ENCODE assay signal across 8 cellular contexts in the genomic region with DNA sequence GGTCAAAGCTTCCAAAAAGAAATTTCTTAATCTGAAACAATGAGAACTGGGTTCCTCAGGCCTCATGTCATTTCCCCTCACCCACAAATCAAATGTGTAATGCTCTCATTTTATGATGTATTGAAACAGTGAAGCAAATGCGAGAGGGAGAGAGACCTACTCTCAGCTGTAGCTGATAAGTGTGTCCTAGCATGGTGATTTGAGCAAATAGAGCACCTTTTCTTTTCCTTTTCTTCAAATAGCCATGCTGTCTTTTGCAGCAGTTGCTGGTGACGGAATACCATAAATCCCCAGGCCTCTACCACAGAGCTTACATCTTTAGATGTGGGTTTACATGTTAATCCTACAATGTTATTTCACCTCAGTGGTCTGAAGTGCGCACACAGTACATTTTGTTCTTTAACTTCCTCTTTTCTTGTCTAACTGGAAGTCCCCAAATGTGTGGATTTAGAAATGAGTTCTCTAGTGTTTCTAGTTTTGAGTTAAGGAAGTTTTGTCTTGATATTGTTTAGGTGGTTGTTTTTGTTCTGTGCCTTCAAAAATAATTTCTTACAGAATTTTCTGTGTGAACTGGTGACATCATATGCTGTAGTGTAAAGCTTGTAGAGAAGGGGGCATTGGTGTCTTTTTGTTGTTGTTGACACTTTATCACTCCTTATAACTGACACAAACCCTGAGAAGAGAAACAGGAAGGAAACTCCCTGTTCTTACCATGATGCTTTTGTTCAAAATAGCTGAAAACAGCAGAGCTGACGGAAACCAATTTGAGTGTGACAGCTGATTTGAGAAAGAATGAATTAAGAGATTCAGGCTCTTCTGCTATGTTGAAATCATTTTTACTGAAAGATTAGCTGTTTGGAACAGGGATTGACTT. TPM values are rescaled to one million over a fixed set of nuclear protein-coding genes. Genes with fewer than 3 reads are reported as not detected.
DNase-seq lines count a peak whose midpoint lies in the region; ATAC-seq and TF ChIP-seq lines count a peak whose summit lies in the region.

No MANE protein-coding gene starts in this region.

- TF ChIP-seq CTCF in fibroblast of villous mesenchyme (IDR thresholded peaks at IDR 0.05; ENCODE audit: insufficient read depth, low read depth, low read length): no peak

- no peaks in the 10 kb centered on the region for H4K20me1 ChIP-seq in GM23248 (ENCODE audit: insufficient read depth)

- no peak overlapping the region for H3K9ac ChIP-seq in GM23248

- H3K4me1 ChIP-seq in ACC112 (ENCODE audit: control insufficient read depth, insufficient read depth, low read length, unreplicated experiment) (peaks cover 63% of the 10 kb centered on the region), GM23248 (ENCODE audit: insufficient read depth) (peaks cover 32% of the 10 kb centered on the region)

- ATAC-seq in GM19395 (IDR thresholded peaks at IDR 0.05; ENCODE audit: unreplicated experiment): peak; percentile 66
- peak; percentile 47 for ATAC-seq in HG03520 (IDR thresholded peaks at IDR 0.05; ENCODE audit: unreplicated experiment)

- no peaks in the 10 kb centered on the region for H3K36me3 ChIP-seq in ACC112 (ENCODE audit: insufficient read depth, low read length)
- H3K36me3 ChIP-seq in GM23248 (ENCODE audit: low read depth): no peaks in the 10 kb centered on the region

- H3K9me3 ChIP-seq in GM23248 (ENCODE audit: low read depth): no peaks in the 10 kb centered on the region

- WGBS in GM23248 (ENCODE audit: low coverage in 1 of 2, low lambda C conversion rate in 2 of 2, missing lambda C conversion rate in 2 of 2), 2 experiments: 98% methylated on average over 4 of the region's 4 CpGs

- H3K27me3 ChIP-seq in ACC112 (ENCODE audit: insufficient read depth, low read length): no peaks in the 10 kb centered on the region
- H3K27me3 ChIP-seq in GM23248 (replicated peaks; ENCODE audit: insufficient read depth): no peaks in the 10 kb centered on the region

- H3K79me2 ChIP-seq in ACC112 (ENCODE audit: control insufficient read depth, insufficient read depth, low read length, unreplicated experiment): peaks cover 67% of the 10 kb centered on the region
- H3K79me2 ChIP-seq in GM23248 (ENCODE audit: insufficient read depth): peaks cover 87% of the 10 kb centered on the region

- DNase-seq in activated CD4-positive, alpha-beta T cell treated with anti-CD3 and anti-CD28 coated beads for 48 hours: peak; percentile 62
- peak; percentile 93 for DNase-seq in fibroblast of villous mesenchyme (ENCODE audit: low read depth)
- DNase-seq in stimulated activated CD4-positive, alpha-beta T cell treated with anti-CD3 and anti-CD28 coated beads, Interleukin-2, amount 100 ng/mL, for 4 hours (ENCODE audit: low read depth): peak; percentile 47
- no peak for DNase-seq in GM23248
- DNase-seq in NCI-H446 (lab: John Stamatoyannopoulos, UW): no peak

- no peaks in the 10 kb centered on the region for H3K9me2 ChIP-seq in GM23248 (ENCODE audit: insufficient read depth)

- H3K27ac ChIP-seq in ACC112 (ENCODE audit: low read depth, low read length): peak overlapping the region; percentile 95
- no peak overlapping the region for H3K27ac ChIP-seq in GM23248

- in situ Hi-C loops in GM23248 (cut with MboI): no loop called here

- H3F3A ChIP-seq in GM23248 (ENCODE audit: insufficient read depth): peaks cover 12% of the 10 kb centered on the region

- H3K4me3 ChIP-seq in ACC112 (ENCODE audit: low read depth, low read length) (peak overlapping the region; percentile 15; the same call in 1 of the 2 replicates), fibroblast of villous mesenchyme (ENCODE audit: low read depth, low read length) (peak overlapping the region; percentile 13), GM23248 (no peak overlapping the region)

- H3K4me2 ChIP-seq in GM23248 (ENCODE audit: unreplicated experiment): no peak overlapping the region

- peak overlapping the region; percentile 10 for H2AFZ ChIP-seq in ACC112 (ENCODE audit: low read length, unreplicated experiment)
- no peak overlapping the region for H2AFZ ChIP-seq in GM23248

RNA-seq across cellular contexts. Expression of a gene that starts 12.1 kb away (rescaled TPM):
- total RNA-seq in fibroblast of villous mesenchyme: 15.8 and 19.4 TPM in 2 replicates
- total RNA-seq in GM23248 (2014; rRNA removed; shearing (Covaris generic)): 14.3 and 15.6 TPM in 2 replicates
- polyA plus RNA-seq in GM23248 (2016; fragmentation: Nextera tagmentation; extraction: Ambion mirVana): 12.2 and 13.0 TPM in 2 replicates

Comparison
In these comparisons a context has a peak if more than half of its experiments do, and no peak if none do; other contexts are left out.
1. DNase-seq: peak in activated CD4-positive, alpha-beta T cell treated with anti-CD3 and anti-CD28 coated beads for 48 hours (single experiment), fibroblast of villous mesenchyme (single experiment) and stimulated activated CD4-positive, alpha-beta T cell treated with anti-CD3 and anti-CD28 coated beads, Interleukin-2, amount 100 ng/mL, for 4 hours (single experiment); none in GM23248 (single experiment) and NCI-H446 (0 of 2).